ENCODE assay signal across 8 cellular contexts in the genomic region with DNA sequence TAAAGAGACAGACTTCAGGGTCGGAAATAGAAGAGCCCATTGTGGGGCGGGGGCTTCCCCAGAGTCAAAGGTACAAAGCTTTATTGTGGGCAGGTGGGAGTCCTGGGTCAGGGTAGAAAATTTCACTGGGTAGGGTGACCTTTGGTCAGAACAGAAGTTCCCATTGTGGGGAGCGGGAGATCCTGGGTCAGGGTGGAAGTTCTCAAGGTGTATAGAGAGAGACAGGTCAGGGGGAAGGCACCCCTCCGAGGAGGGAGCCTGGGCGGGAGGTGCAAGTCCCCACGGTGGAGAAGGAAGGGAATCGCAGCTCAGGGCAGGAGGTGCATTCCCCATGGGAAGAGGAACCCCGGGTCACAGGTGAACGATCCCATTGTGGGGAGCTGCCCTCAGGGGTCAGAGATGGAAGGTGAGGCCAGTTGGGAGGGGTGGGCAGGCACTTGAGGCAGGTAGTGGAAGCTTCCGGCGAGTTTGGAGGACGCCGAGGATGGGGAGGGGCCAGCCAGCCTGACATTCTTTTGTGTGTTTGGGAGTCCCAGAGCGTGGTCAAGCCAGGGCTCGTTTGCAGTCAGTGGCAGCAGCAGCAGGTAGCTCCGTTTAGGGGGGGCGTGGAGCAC. TPM values are rescaled to one million over a fixed set of nuclear protein-coding genes. Genes with fewer than 3 reads are reported as not detected.
DNase-seq lines count a peak whose midpoint lies in the region; ATAC-seq and TF ChIP-seq lines count a peak whose summit lies in the region.

No MANE protein-coding gene starts in this region.

- DNase-seq in GM06990 (ENCODE audit: extremely low read depth, insufficient read length) (no peak), Karpas-422 (peak; percentile 62), heart left ventricle (peak in 2 of 5 donors; percentile 32 to 48), psoas muscle (peak in 1 of 2 donors; percentile 56), GM19238 (ENCODE audit: insufficient read length, low spot score) (no peak), occipital lobe (lab: John Stamatoyannopoulos, UW) (no peak)
- peak; percentile 14 for DNase-seq in activated effector memory CD4-positive, alpha-beta T cell treated with Interleukin-2 at 50 U/mL for 16 hours

- H4K20me1 ChIP-seq in Karpas-422 (ENCODE audit: insufficient read depth, low read depth, low read length) = peaks cover 6% of the 10 kb centered on the region; the same call in 1 of the 2 replicates

- H2AFZ ChIP-seq in Karpas-422 (ENCODE audit: low read length) = no peak overlapping the region

- ATAC-seq in heart left ventricle (peak in 3 of 4 donors; percentile 1 to 10 (median 5)), psoas muscle (peak in 3 of 4 donors; percentile 7 to 31 (median 15)), GM21528 (IDR thresholded peaks at IDR 0.05; ENCODE audit: low FRiP score, unreplicated experiment) (no peak)

- TF ChIP-seq CTCF in GM06990 (IDR thresholded peaks at IDR 0.05; ENCODE audit: insufficient read depth, low read length, poor library complexity, severe bottlenecking) = no peak
- no peak for TF ChIP-seq CTCF in heart left ventricle (IDR thresholded peaks at IDR 0.05)
- TF ChIP-seq CTCF in psoas muscle (IDR thresholded peaks at IDR 0.05) = no peak

- no peak for TF ChIP-seq POLR2A in heart left ventricle (IDR thresholded peaks at IDR 0.05)

- 2% methylated on average over 17 of the region's 17 CpGs for WGBS in heart left ventricle, 4 donors
- 1 to 2% (median 1%) methylated on average over 16 to 17 of the region's 17 CpGs for WGBS in psoas muscle, 3 donors

- peak overlapping the region; percentile 99 for H3K4me2 ChIP-seq in Karpas-422 (ENCODE audit: low read depth, low read length, poor library complexity, severe bottlenecking)

- H3K79me2 ChIP-seq in Karpas-422 (ENCODE audit: low read length) = peaks cover 20% of the 10 kb centered on the region

- H3K27ac ChIP-seq in Karpas-422 (ENCODE audit: low read length) (peak overlapping the region; percentile 55), heart left ventricle (peak overlapping the region; percentile 26 to 87 (median 71)), psoas muscle (peak overlapping the region; percentile 71)

- no peaks in the 10 kb centered on the region for H3K9me2 ChIP-seq in Karpas-422 (replicated peaks; ENCODE audit: insufficient read depth, low read length)

- H3K36me3 ChIP-seq in GM06990 (ENCODE audit: control insufficient read depth, insufficient read depth, low read length) (peaks cover 16% of the 10 kb centered on the region), Karpas-422 (ENCODE audit: insufficient read depth, low read length) (0 out of 2 replicates have a peak, but pooled peaks cover 9% of the 10 kb centered on the region), heart left ventricle (peaks cover 0 to 57% (median 37%) of the 10 kb centered on the region in 9 donors), psoas muscle (ENCODE audit: insufficient read depth in 1 of 2, low read depth in 1 of 2) (peaks cover 0 to 40% of the 10 kb centered on the region in 2 donors)

- H3K9ac ChIP-seq in Karpas-422 (ENCODE audit: low read length) = peak overlapping the region; percentile 89

- H3K4me1 ChIP-seq in Karpas-422 (ENCODE audit: low read length) = peaks cover 24% of the 10 kb centered on the region
- peaks cover 4 to 40% (median 27%) of the 10 kb centered on the region in 12 donors for H3K4me1 ChIP-seq in heart left ventricle
- peaks cover 21% of the 10 kb centered on the region for H3K4me1 ChIP-seq in psoas muscle

- intact Hi-C loops in heart left ventricle (cut with DNase I) (no loop called here), psoas muscle (cut with DNase I) (no loop called here)

- H3K4me3 ChIP-seq in GM06990 (replicated peaks; ENCODE audit: low read depth, low read length) = peak overlapping the region; percentile 99
- peak overlapping the region; percentile 96 for H3K4me3 ChIP-seq in Karpas-422 (ENCODE audit: low read length)
- H3K4me3 ChIP-seq in heart left ventricle = peak overlapping the region; percentile 48 to 91 (median 78)
- peak overlapping the region; percentile 89 for H3K4me3 ChIP-seq in psoas muscle

- H3K27me3 ChIP-seq in GM06990 (replicated peaks; ENCODE audit: control insufficient read depth, insufficient read depth, low read length) (no peaks in the 10 kb centered on the region), Karpas-422 (ENCODE audit: low read length) (no peaks in the 10 kb centered on the region), heart left ventricle (no peaks in the 10 kb centered on the region), psoas muscle (ENCODE audit: insufficient read depth in 3 of 3, low read length in 2 of 3) (no peaks in the 10 kb centered on the region)

- H3K9me3 ChIP-seq in Karpas-422 (ENCODE audit: low read length) (no peaks in the 10 kb centered on the region), heart left ventricle (no peaks in the 10 kb centered on the region), psoas muscle (no peaks in the 10 kb centered on the region)

RNA-seq across cellular contexts. Expression of a gene that starts 0.6 kb away (rescaled TPM):
- total RNA-seq in Karpas-422 (2014; rRNA removed; shearing (Covaris generic); ENCODE audit: low replicate concordance) = 43.1 and 69.8 TPM in 2 replicates
- 10 to 100 TPM; 23.5 to 53.6 (median 29.5) TPM for total RNA-seq in heart left ventricle
- 10 to 100 TPM; 22.2 to 63.3 TPM for polyA plus RNA-seq in heart left ventricle
- total RNA-seq in psoas muscle = 10 to 100 TPM; 24.0 to 35.2 (median 28.6) TPM
- polyA plus RNA-seq in psoas muscle = 10 to 100 TPM; 37.0 to 97.6 (median 43.3) TPM
- 20.7 TPM for total RNA-seq in occipital lobe

RNA-seq across cellular contexts. Expression of a gene that starts 9.0 kb away (rescaled TPM):
- 16.8 and 39.7 TPM in 2 replicates for total RNA-seq in Karpas-422 (2014; rRNA removed; shearing (Covaris generic); ENCODE audit: low replicate concordance)
- 10 to 100 TPM in 2 of 9 donors, 1 to 10 TPM in 7; 6.2 to 13.8 (median 8.9) TPM for total RNA-seq in heart left ventricle
- 10 to 100 TPM; 14.8 to 20.8 TPM for polyA plus RNA-seq in heart left ventricle
- 1 to 10 TPM; 6.4 to 7.7 (median 6.9) TPM for total RNA-seq in psoas muscle
- polyA plus RNA-seq in psoas muscle = 10 to 100 TPM in 2 of 3 donors, 1 to 10 TPM in 1; 8.5 to 69.9 (median 11.2) TPM
- total RNA-seq in occipital lobe = 20.0 TPM

RNA-seq across cellular contexts. Expression of a gene that starts 13.3 kb away (rescaled TPM):
- total RNA-seq in Karpas-422 (2014; rRNA removed; shearing (Covaris generic); ENCODE audit: low replicate concordance) = 35.6 and 55.7 TPM in 2 replicates
- 10 to 100 TPM; 34.8 to 59.2 (median 46.2) TPM for total RNA-seq in heart left ventricle
- polyA plus RNA-seq in heart left ventricle = 10 to 100 TPM; 31.8 to 86.4 TPM
- 10 to 100 TPM; 53.4 to 72.1 (median 63.4) TPM for total RNA-seq in psoas muscle
- polyA plus RNA-seq in psoas muscle = 100 to 1,000 TPM in 2 of 3 donors, 10 to 100 TPM in 1; 45.2 to 162 (median 116) TPM
- total RNA-seq in occipital lobe = 57.9 TPM

RNA-seq across cellular contexts. Expression of a gene that starts 33.7 kb away (rescaled TPM):
- 25.6 and 45.2 TPM in 2 replicates for total RNA-seq in Karpas-422 (2014; rRNA removed; shearing (Covaris generic); ENCODE audit: low replicate concordance)
- total RNA-seq in heart left ventricle = 10 to 100 TPM; 22.0 to 44.3 (median 41.1) TPM
- polyA plus RNA-seq in heart left ventricle = 10 to 100 TPM; 24.3 to 27.8 TPM
- total RNA-seq in psoas muscle = 10 to 100 TPM; 27.2 to 55.4 (median 35.4) TPM
- 10 to 100 TPM; 19.6 to 38.4 (median 25.0) TPM for polyA plus RNA-seq in psoas muscle
- total RNA-seq in occipital lobe = 13.7 TPM

RNA-seq across cellular contexts. Expression of a gene that starts 48.3 kb away (rescaled TPM):
- 14.6 and 16.9 TPM in 2 replicates for total RNA-seq in Karpas-422 (2014; rRNA removed; shearing (Covaris generic); ENCODE audit: low replicate concordance)
- total RNA-seq in heart left ventricle = 10 to 100 TPM; 28.9 to 45.8 (median 34.3) TPM
- polyA plus RNA-seq in heart left ventricle = 10 to 100 TPM; 11.3 to 30.0 TPM
- 10 to 100 TPM; 41.4 to 68.9 (median 52.3) TPM for total RNA-seq in psoas muscle
- 10 to 100 TPM; 19.8 to 53.1 (median 36.2) TPM for polyA plus RNA-seq in psoas muscle
- 23.7 TPM for total RNA-seq in occipital lobe

Comparison
In these comparisons a context has a peak if more than half of its experiments do, and no peak if none do; other contexts are left out.
1. DNase-seq: peak in Karpas-422 (single experiment) and activated effector memory CD4-positive, alpha-beta T cell treated with Interleukin-2 at 50 U/mL for 16 hours (single experiment); none in GM06990 (single experiment), GM19238 (single experiment) and occipital lobe (single experiment).
2. Peak in every context shown above with its lines, with median percentiles within 50 percentile points of each other: H3K4me3 ChIP-seq and H3K27ac ChIP-seq.